1 cellular context compared by ENCODE assay signal in genomic region chr13:25286969-25287961, GRCh38.
TF ChIP-seq lines count a peak whose summit lies in the region.

TSS of gene MTMR6 (minus strand) at chr13:25287488. CDS start at chr13:25287247, 241 bp downstream.

TF ChIP-seq in GM12878, 131 proteins besides CTCF, POLR2A, EP300 and RAD21 (continued from another document):
- TF ChIP-seq CUX1 (IDR thresholded peaks at IDR 0.05; ENCODE audit: insufficient replicate concordance, low read depth, low read length) (peak; percentile 45), JUNB (IDR thresholded peaks at IDR 0.05) (no peak), ZNF217 (IDR thresholded peaks at IDR 0.05) (no peak), KAT2A (conservative IDR thresholded peaks at IDR 0.05; ENCODE audit: control insufficient read depth, low read depth, low read length) (no peak), POLR2AphosphoS2 (IDR thresholded peaks at IDR 0.05; ENCODE audit: low read depth, low read length) (no peak), SIN3A (IDR thresholded peaks at IDR 0.05; ENCODE audit: low read depth, low read length) (peak; percentile 65; the same call in 1 of the 2 replicates), PRDM15 (CRISPR knock-in tag; IDR thresholded peaks at IDR 0.05) (no peak), ZNF622 (IDR thresholded peaks at IDR 0.05) (no peak), NKRF (conservative IDR thresholded peaks at IDR 0.05) (0 out of 2 replicates have a peak, but pooled peaks have one; percentile 47), SMAD5 (IDR thresholded peaks at IDR 0.05; ENCODE audit: low read depth) (no peak; the same call in 1 of the 2 replicates), MTA2 (IDR thresholded peaks at IDR 0.05; ENCODE audit: low read depth) (no peak), SUPT20H (IDR thresholded peaks at IDR 0.05; ENCODE audit: borderline replicate concordance, control insufficient read depth, low read depth, low read length) (no peak), IRF5 (IDR thresholded peaks at IDR 0.05; ENCODE audit: borderline replicate concordance) (no peak), TBL1XR1 (IDR thresholded peaks at IDR 0.05; ENCODE audit: low read depth, low read length) (peak; percentile 69; the same call in 1 of the 2 replicates), STAT3 (IDR thresholded peaks at IDR 0.05; ENCODE audit: low read depth, low read length) (no peak), CREB1 (IDR thresholded peaks at IDR 0.05; ENCODE audit: low read depth) (peak; percentile 51; the same call in 1 of the 2 replicates), SMARCA5 (IDR thresholded peaks at IDR 0.05) (no peak; the same call in 1 of the 2 replicates), MYC (IDR thresholded peaks at IDR 0.05; ENCODE audit: insufficient read depth, insufficient read length, insufficient replicate concordance, low read length, severe bottlenecking) (no peak), TARDBP (IDR thresholded peaks at IDR 0.05; ENCODE audit: borderline replicate concordance) (no peak; the same call in 1 of the 2 replicates), CEBPB (IDR thresholded peaks at IDR 0.05; ENCODE audit: borderline replicate concordance in 1 of 2, low read depth in 2 of 2, low read length in 2 of 2) (no peak), RBBP5 (conservative IDR thresholded peaks at IDR 0.05) (no peak), ZNF24 (IDR thresholded peaks at IDR 0.05) (no peak), ESRRA (IDR thresholded peaks at IDR 0.05; ENCODE audit: low read length) (no peak), RAD51 (IDR thresholded peaks at IDR 0.05) (no peak), YY1 (IDR thresholded peaks at IDR 0.05; ENCODE audit: low read depth, low read length) (peak; percentile 68), MAX (IDR thresholded peaks at IDR 0.05; ENCODE audit: low read depth, low read length) (peak; percentile 80), NFIC (IDR thresholded peaks at IDR 0.05; ENCODE audit: low read depth, low read length) (no peak), CHD2 (IDR thresholded peaks at IDR 0.05; ENCODE audit: borderline replicate concordance, low read depth, low read length) (peak; percentile 79; the same call in 1 of the 2 replicates), ZNF592 (IDR thresholded peaks at IDR 0.05) (peak; percentile 57; the same call in 1 of the 2 replicates), NFYA (IDR thresholded peaks at IDR 0.05; ENCODE audit: borderline replicate concordance, low read depth, low read length) (no peak), MLLT1 (IDR thresholded peaks at IDR 0.05) (peak; percentile 57; the same call in 1 of the 2 replicates), ATF7 (IDR thresholded peaks at IDR 0.05; ENCODE audit: low read depth) (peak; percentile 36; the same call in 1 of the 2 replicates), LARP7 (IDR thresholded peaks at IDR 0.05) (peak; percentile 58), HCFC1 (IDR thresholded peaks at IDR 0.05; ENCODE audit: low read length) (peak; percentile 51), MTA3 (IDR thresholded peaks at IDR 0.05; ENCODE audit: borderline replicate concordance, low read length) (no peak), EGR1 (IDR thresholded peaks at IDR 0.05; ENCODE audit: borderline replicate concordance in 1 of 2, low read depth in 2 of 2, low read length in 2 of 2) (peak in 1 of 2 experiments; percentile 70; a peak in 2 of 3 replicates), KLF5 (IDR thresholded peaks at IDR 0.05; ENCODE audit: partially characterized antibody) (peak; percentile 65), EED (IDR thresholded peaks at IDR 0.05; ENCODE audit: low read depth) (no peak), NRF1 (conservative IDR thresholded peaks at IDR 0.05; ENCODE audit: low read depth, low read length) (peak; percentile 52), MEF2B (IDR thresholded peaks at IDR 0.05; ENCODE audit: partially characterized antibody, poor library complexity, severe bottlenecking) (peak; percentile 98), HSF1 (IDR thresholded peaks at IDR 0.05; ENCODE audit: low read depth, low read length) (no peak), ASH2L (IDR thresholded peaks at IDR 0.05; ENCODE audit: borderline replicate concordance, low read depth) (no peak), CBX3 (IDR thresholded peaks at IDR 0.05; ENCODE audit: borderline replicate concordance, low read depth) (no peak), ZZZ3 (IDR thresholded peaks at IDR 0.05; ENCODE audit: control insufficient read depth, insufficient read length, low read depth) (no peak)
